ENCODE assay signal across 22 cellular contexts in genomic region chr12:71027835-71028234, GRCh38.
A peak's percentile ranks its signal among the peaks of the same experiment; 100 is the strongest.
DNase-seq lines count a peak whose midpoint lies in the region; ATAC-seq and TF ChIP-seq lines count a peak whose summit lies in the region.
"Had no signal": no experiment of that assay in that cellular context is flagged by ENCODE, and none has a peak within 500 bp of the region (broad histone marks: within the 10 kb centered on the region; RNA-seq: fewer than 3 reads in every experiment).

No MANE protein-coding gene starts in this region.

- no peak overlapping the region for H3K4me2 ChIP-seq in GM23338
- peak overlapping the region; percentile 28 for H3K4me2 ChIP-seq in neural progenitor cell
- H3K4me2 ChIP-seq: A549; BLaER1 treated with 17β-estradiol and CSF1 and Interleukin-3, amounts not matched to agents 10 nM and 100 nM had no signal

- intact Hi-C loops in uterus (cut with DNase I; ENCODE audit: low total_unique reads), result no loop called here

- H3K9me3 ChIP-seq in neural progenitor cell (ENCODE audit: low read depth) (no peaks in the 10 kb centered on the region), uterus (no peaks in the 10 kb centered on the region)
- H3K9me3 ChIP-seq: A549; BE2C; BLaER1 treated with 17β-estradiol and CSF1 and Interleukin-3, amounts not matched to agents 10 nM and 100 nM had no signal

- no peak overlapping the region for H3K9ac ChIP-seq in neural progenitor cell
- H3K9ac ChIP-seq: BLaER1 treated with 17β-estradiol and CSF1 and Interleukin-3, amounts not matched to agents 10 nM and 100 nM; GM23248 had no signal

- H3K79me2 ChIP-seq in GM23338 (replicated peaks; ENCODE audit: insufficient read depth) (no peaks in the 10 kb centered on the region), neural progenitor cell (ENCODE audit: low read depth) (no peaks in the 10 kb centered on the region)

- H3K4me1 ChIP-seq in GM23338 (ENCODE audit: insufficient read depth), result peaks cover 7% of the 10 kb centered on the region; the same call in 1 of the 2 replicates
- H3K4me1 ChIP-seq in neural progenitor cell, result peaks cover 13% of the 10 kb centered on the region
- no peaks in the 10 kb centered on the region for H3K4me1 ChIP-seq in uterus
- H3K4me1 ChIP-seq: A549 had no signal

- H4K20me1 ChIP-seq in GM23338 (replicated peaks; ENCODE audit: insufficient read depth) (no peaks in the 10 kb centered on the region), neural progenitor cell (ENCODE audit: low read depth) (no peaks in the 10 kb centered on the region)
- H4K20me1 ChIP-seq: BLaER1 treated with 17β-estradiol and CSF1 and Interleukin-3, amounts not matched to agents 10 nM and 100 nM had no signal

- H3K36me3 Mint-ChIP-seq in GM23338 (ENCODE audit: low read depth) (no peaks in the 10 kb centered on the region), WTC11 (no peaks in the 10 kb centered on the region), neural progenitor cell (no peaks in the 10 kb centered on the region)
- H3K36me3 Mint-ChIP-seq: CD14-positive monocyte; CD8-positive, alpha-beta memory T cell had no signal

- H3K9me3 Mint-ChIP-seq in GM23338 (no peaks in the 10 kb centered on the region), WTC11 (no peaks in the 10 kb centered on the region), neural progenitor cell (no peaks in the 10 kb centered on the region)
- H3K9me3 Mint-ChIP-seq: CD4-positive, alpha-beta T cell; H9 had no signal

- H3K4me3 Mint-ChIP-seq in GM23338 (no peak overlapping the region), WTC11 (no peak overlapping the region), neural progenitor cell (no peak overlapping the region)
- H3K4me3 Mint-ChIP-seq: CD14-positive monocyte; CD4-positive, alpha-beta T cell; CD8-positive, alpha-beta memory T cell; H9 had no signal

- no peaks in the 10 kb centered on the region for H3K27me3 Mint-ChIP-seq in GM23338 (ENCODE audit: insufficient read depth, low read depth, poor library complexity)
- H3K27me3 Mint-ChIP-seq in WTC11 (ENCODE audit: low read depth), result no peaks in the 10 kb centered on the region
- no peaks in the 10 kb centered on the region for H3K27me3 Mint-ChIP-seq in neural progenitor cell (ENCODE audit: insufficient read depth, low read depth)
- H3K27me3 Mint-ChIP-seq: CD4-positive, alpha-beta T cell; CD8-positive, alpha-beta memory T cell had no signal

- H3K4me1 Mint-ChIP-seq in GM23338 (peaks cover 15% of the 10 kb centered on the region), WTC11 (peaks cover 26% of the 10 kb centered on the region), neural progenitor cell (peaks cover 11% of the 10 kb centered on the region)
- H3K4me1 Mint-ChIP-seq: CD14-positive monocyte; CD8-positive, alpha-beta memory T cell had no signal

- no peak for TF ChIP-seq POLR2A in uterus (IDR thresholded peaks at IDR 0.05)

- TF ChIP-seq CTCF in GM23338 (conservative IDR thresholded peaks at IDR 0.05; ENCODE audit: low read depth in 2 of 2) (no peak), WTC11 (IDR thresholded peaks at IDR 0.05) (no peak), neural progenitor cell (IDR thresholded peaks at IDR 0.05) (no peak), uterus (IDR thresholded peaks at IDR 0.05) (no peak)

- H3K36me3 ChIP-seq in GM23338 (ENCODE audit: insufficient read depth) (no peaks in the 10 kb centered on the region), neural progenitor cell (no peaks in the 10 kb centered on the region), uterus (no peaks in the 10 kb centered on the region)
- H3K36me3 ChIP-seq: BE2C; BLaER1 treated with 17β-estradiol and CSF1 and Interleukin-3, amounts not matched to agents 10 nM and 100 nM had no signal

- CTCF ChIA-PET in WTC11 (lab: Charles Lee), result no interaction called here

- no peak overlapping the region for H3K27ac Mint-ChIP-seq in GM23338
- no peak overlapping the region for H3K27ac Mint-ChIP-seq in WTC11
- no peak overlapping the region for H3K27ac Mint-ChIP-seq in neural progenitor cell
- H3K27ac Mint-ChIP-seq: CD14-positive monocyte; CD4-positive, alpha-beta T cell; CD8-positive, alpha-beta memory T cell had no signal

- H2AFZ ChIP-seq in GM23338, result no peak overlapping the region
- H2AFZ ChIP-seq in neural progenitor cell (replicated peaks), result peak overlapping the region; percentile 3
- H2AFZ ChIP-seq: GM23248 had no signal

- H3K27me3 ChIP-seq in GM23338 (ENCODE audit: insufficient read depth) (no peaks in the 10 kb centered on the region), neural progenitor cell (no peaks in the 10 kb centered on the region), uterus (no peaks in the 10 kb centered on the region)
- H3K27me3 ChIP-seq: BE2C; BLaER1 treated with 17β-estradiol and CSF1 and Interleukin-3, amounts not matched to agents 10 nM and 100 nM had no signal

- no peak overlapping the region for H3K27ac ChIP-seq in GM23338 (ENCODE audit: low read depth)
- H3K27ac ChIP-seq in neural progenitor cell, result no peak overlapping the region
- H3K27ac ChIP-seq in uterus, result no peak overlapping the region
- H3K27ac ChIP-seq: A549; BLaER1 treated with 17β-estradiol and CSF1 and Interleukin-3, amounts not matched to agents 10 nM and 100 nM; GM23248 had no signal

- no peak for DNase-seq in GM23338 (ENCODE audit: low spot score)
- no peak for DNase-seq in WTC11 (ENCODE audit: low spot score)
- DNase-seq in neural progenitor cell (ENCODE audit: low spot score), result peak; percentile 43
- no peak for DNase-seq in glomerular visceral epithelial cell (ENCODE audit: extremely low spot score)
- no peak for DNase-seq in dedifferentiated amniotic fluid mesenchymal stem cell (ENCODE audit: extremely low spot score)
- no peak for DNase-seq in uterus
- DNase-seq: 8988T; ACHN; AML-193; BE2C; CD4-positive, alpha-beta T cell; CD8-positive, alpha-beta memory T cell; DMS 273 treated with DMSO at 0.1 percent for 48 hours; DMS79; EL; GF-D8; GM23248; H9 had no signal

- H3F3A ChIP-seq in GM23338 (replicated peaks; ENCODE audit: low read depth) (no peaks in the 10 kb centered on the region), neural progenitor cell (ENCODE audit: low read depth) (no peaks in the 10 kb centered on the region)

- peak; percentile 45; the same call in 1 of the 3 replicates for ATAC-seq in GM23338
- ATAC-seq in WTC11, result peak; percentile 52
- ATAC-seq: A549, HCT116 had no signal

- peaks cover 7% of the 10 kb centered on the region for H3K9me2 ChIP-seq in GM23338 (ENCODE audit: insufficient read depth)

- POLR2A ChIA-PET in WTC11 (lab: Charles Lee), result no interaction called here

- H3K4me3 ChIP-seq in GM23338 (no peak overlapping the region), neural progenitor cell (no peak overlapping the region), uterus (no peak overlapping the region)
- H3K4me3 ChIP-seq: A549; BLaER1 treated with 17β-estradiol and CSF1 and Interleukin-3, amounts not matched to agents 10 nM and 100 nM; GM23248 had no signal

TF ChIP-seq in GM23338, 12 proteins besides CTCF, POLR2A, EP300 and RAD21 (continues in another document):
- TF ChIP-seq ZNF331 (CRISPR knock-in tag; IDR thresholded peaks at IDR 0.05; ENCODE audit: low read depth), result no peak

TF ChIP-seq in WTC11, 78 proteins besides CTCF, POLR2A, EP300 and RAD21:
- TF ChIP-seq ZNF423 (CRISPR knock-in tag; IDR thresholded peaks at IDR 0.05), result peak; percentile 62; the same call in 1 of the 2 replicates
- TF ChIP-seq ETV6 (CRISPR knock-in tag; IDR thresholded peaks at IDR 0.05), result no peak
